Comparison of ENCODE assay signal across 34 cellular contexts in the genomic region with DNA sequence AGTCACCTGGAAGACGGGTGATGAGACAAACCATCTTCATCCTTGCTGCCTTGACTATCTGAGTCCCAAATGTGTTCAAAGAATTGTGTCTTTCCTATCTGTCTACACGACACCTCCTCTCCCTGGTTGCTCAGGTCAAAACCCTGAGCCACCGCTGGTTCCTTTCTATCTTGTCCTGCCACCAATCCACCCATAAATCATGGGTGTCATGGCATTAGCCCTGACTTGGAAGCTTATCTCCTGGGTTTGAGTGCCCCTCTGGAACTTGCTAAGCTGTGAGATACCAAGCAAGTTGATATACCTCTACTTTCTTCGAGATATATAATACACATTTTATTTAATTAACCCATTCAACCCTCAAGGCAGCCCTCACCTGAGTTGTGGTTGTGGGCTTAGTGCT. TPM values are rescaled to one million over a fixed set of nuclear protein-coding genes. Genes with fewer than 3 reads are reported as not detected.
"Had no signal": no experiment of that assay in that cellular context is flagged by ENCODE, and none has a peak within 500 bp of the region (broad histone marks: within the 10 kb centered on the region; RNA-seq: fewer than 3 reads in every experiment).

No MANE protein-coding gene starts in this region.

- ATAC-seq: activated CD4-positive, alpha-beta T cell treated with anti-CD3 and anti-CD28 coated beads for 36 hours; activated CD4-positive, CD25-positive, alpha-beta regulatory T cell treated with anti-CD3 and anti-CD28 coated beads, Interleukin-2, amount 50 U/mL, for 24 hours; activated CD8-positive, alpha-beta memory T cell treated with anti-CD3 and anti-CD28 coated beads, Interleukin-2, amount 10 ng/mL, durations not matched to agents 7 days and 5 days; activated CD8-positive, alpha-beta T cell treated with anti-CD3 and anti-CD28 coated beads, Interleukin-2, amount 10 ng/mL, durations not matched to agents 7 days and 5 days; activated naive CD8-positive, alpha-beta T cell treated with anti-CD3 and anti-CD28 coated beads, Interleukin-2, amount 50 U/mL, for 24 hours; WTC11 had no signal

- FAIRE-seq: bronchial epithelial cell had no signal

- H3K27me3 ChIP-seq: ascending aorta had no signal

- H3K9me3 ChIP-seq: ascending aorta had no signal

- H3K27ac ChIP-seq: ascending aorta, cardiac muscle cell, WERI-Rb-1 had no signal

- H3K4me1 ChIP-seq: ascending aorta had no signal

- H3K4me3 ChIP-seq: ascending aorta, cardiac muscle cell had no signal

- H3K36me3 ChIP-seq: ascending aorta, cardiac muscle cell, WERI-Rb-1 had no signal

- DNase-seq: activated CD4-positive, alpha-beta memory T cell treated with anti-CD3 and anti-CD28 coated beads, Interleukin-2, amount 10 ng/mL, durations not matched to agents 7 days and 5 days; activated CD4-positive, alpha-beta T cell treated with anti-CD3 and anti-CD28 coated beads for 1 hour; activated CD4-positive, alpha-beta T cell treated with anti-CD3 and anti-CD28 coated beads for 36 hours; activated CD4-positive, alpha-beta T cell treated with anti-CD3 and anti-CD28 coated beads for 48 hours; activated CD4-positive, alpha-beta T cell treated with anti-CD3 and anti-CD28 coated beads, Interleukin-2, amount 10 ng/mL, durations not matched to agents 7 days and 5 days; activated CD4-positive, alpha-beta T cell treated with anti-CD3 and anti-CD28 coated beads, Interleukin-2, amount 50 U/mL, for 48 hours; activated CD4-positive, CD25-positive, alpha-beta regulatory T cell; activated CD8-positive, alpha-beta memory T cell treated with anti-CD3 and anti-CD28 coated beads for 24 hours; activated CD8-positive, alpha-beta memory T cell treated with anti-CD3 and anti-CD28 coated beads, Interleukin-2, amount 10 ng/mL, durations not matched to agents 7 days and 5 days; activated CD8-positive, alpha-beta memory T cell treated with anti-CD3 and anti-CD28 coated beads, Interleukin-2, amount 50 U/mL, for 48 hours; activated CD8-positive, alpha-beta T cell treated with anti-CD3 and anti-CD28 coated beads, Interleukin-2, amount 10 ng/mL, durations not matched to agents 7 days and 5 days; activated effector memory CD4-positive, alpha-beta T cell treated with Interleukin-2 at 50 U/mL for 16 hours; activated gamma-delta T cell; activated naive CD4-positive, alpha-beta T cell treated with anti-CD3 and anti-CD28 coated beads, Interleukin-2, amount 10 ng/mL, durations not matched to agents 7 days and 5 days; activated naive CD4-positive, alpha-beta T cell treated with Interleukin-2 at 50 U/mL for 16 hours; activated naive CD8-positive, alpha-beta T cell treated with anti-CD3 and anti-CD28 coated beads, Interleukin-2, amount 10 ng/mL, durations not matched to agents 7 days and 5 days; activated naive CD8-positive, alpha-beta T cell treated with anti-CD3 and anti-CD28 coated beads, Interleukin-2, amount 50 U/mL, for 24 hours; activated T-cell treated with anti-CD3 and anti-CD28 coated beads, Interleukin-2, amount 50 U/mL, for 24 hours; activated T-cell treated with anti-CD3 and anti-CD28 coated beads, Interleukin-2, amount 50 U/mL, for 48 hours; amygdala; anterior cingulate cortex; caudate nucleus; cerebellar nuclear complex; T-helper 1 cell; T-helper 2 cell; T-helper 9 cell; WERI-Rb-1 had no signal

RNA-seq across cellular contexts. Expression of gene ASCL4, which starts 57.9 kb away (rescaled TPM):
- total RNA-seq: activated CD4-positive, alpha-beta memory T cell treated with anti-CD3 and anti-CD28 coated beads, Interleukin-2, amount 10 ng/mL, durations not matched to agents 7 days and 5 days; activated CD4-positive, alpha-beta T cell treated with anti-CD3 and anti-CD28 coated beads for 36 hours; activated CD4-positive, alpha-beta T cell treated with anti-CD3 and anti-CD28 coated beads, Interleukin-2, amount 10 ng/mL, durations not matched to agents 7 days and 5 days; activated CD8-positive, alpha-beta memory T cell treated with anti-CD3 and anti-CD28 coated beads, Interleukin-2, amount 10 ng/mL, durations not matched to agents 7 days and 5 days; activated CD8-positive, alpha-beta T cell treated with anti-CD3 and anti-CD28 coated beads, Interleukin-2, amount 10 ng/mL, durations not matched to agents 7 days and 5 days; activated naive CD8-positive, alpha-beta T cell treated with anti-CD3 and anti-CD28 coated beads, Interleukin-2, amount 10 ng/mL, durations not matched to agents 7 days and 5 days; activated T-helper 2 cell treated with anti-CD3 and anti-CD28 coated beads, Interferon-gamma antibody, Interleukin-2, Interleukin-4, amounts not matched to agents 10 μg/mL and 5 μg/mL and 100 μg/mL, durations not matched to agents 14 hours and 24 hours and 36 hours; ascending aorta; bronchial epithelial cell; cardiac muscle cell; WTC11 had no signal
- polyA plus RNA-seq: adipose tissue, cardiac muscle cell had no signal
